In genomic region chrX:107000013-107000515, GRCh38 we compare ENCODE assay signal across 8 cellular contexts. TPM values are rescaled to one million over a fixed set of nuclear protein-coding genes. Genes with fewer than 3 reads are reported as not detected.
A peak's percentile ranks its signal among the peaks of the same experiment; 100 is the strongest.
DNase-seq lines count a peak whose midpoint lies in the region; ATAC-seq and TF ChIP-seq lines count a peak whose summit lies in the region.

MORC4 (minus strand) TSS chrX:107000212; CDS start chrX:106999969, 243 bp downstream.

- no peaks in the 10 kb centered on the region for H3K4me1 ChIP-seq in mesendoderm (ENCODE audit: control insufficient read depth, low read depth, low read length)

- no CpG with 5 or more reads among the region's 42 CpGs for WGBS in mesendoderm (ENCODE audit: extremely low coverage, insufficient coverage, low lambda C conversion rate)

- peak within 1 kb of the TSS; percentile 33 for H3K4me3 ChIP-seq in mesendoderm (ENCODE audit: low read length)

- H3K27me3 Mint-ChIP-seq in endothelial cell (ENCODE audit: unreplicated experiment): no peaks in the 10 kb centered on the region

- H3K56ac ChIP-seq in mesendoderm (ENCODE audit: low read length): peak within 1 kb of the TSS; percentile 74

- peak within 1 kb of the TSS; percentile 81 for H3K4me3 Mint-ChIP-seq in endothelial cell (ENCODE audit: unreplicated experiment)

- TF ChIP-seq CTCF in endothelial cell (IDR thresholded peaks at IDR 0.05; ENCODE audit: unreplicated experiment): no peak

- peak within 1 kb of the TSS; percentile 44 for H3K9ac ChIP-seq in mesendoderm (ENCODE audit: low read length)

- H3K79me2 ChIP-seq in mesendoderm (ENCODE audit: control insufficient read depth, insufficient read depth, low read length): no peaks in the 10 kb centered on the region

- H3K36me3 ChIP-seq in mesendoderm (ENCODE audit: control insufficient read depth, insufficient read depth, low read length): no peaks in the 10 kb centered on the region

- no peak within 1 kb of the TSS for H2BK15ac ChIP-seq in mesendoderm (replicated peaks; ENCODE audit: low read depth)

- in situ Hi-C loops in ACHN (cut with HindIII; ENCODE audit: low pct_ligation_motif_present, low pct_unique_long_range_greater_than_20kb, low sequenced_read_pairs): no loop called here

- peak within 1 kb of the TSS; percentile 62 for H3K4me2 ChIP-seq in mesendoderm (ENCODE audit: low read length)

- no peak within 1 kb of the TSS for H4K5ac ChIP-seq in mesendoderm (ENCODE audit: low read length)

- no peak within 1 kb of the TSS for H2BK120ac ChIP-seq in mesendoderm (ENCODE audit: low read depth, low read length)

- peak; percentile 68 for DNase-seq in ACHN
- DNase-seq in NCI-H748 (lab: John Stamatoyannopoulos, UW; ENCODE audit: unreplicated experiment): peak; percentile 90
- DNase-seq in activated CD8-positive, alpha-beta memory T cell treated with anti-CD3 and anti-CD28 coated beads, Interleukin-2, amount 50 U/mL, for 48 hours: peak; percentile 72
- DNase-seq in endothelial cell (ENCODE audit: low spot score): peak; percentile 56
- DNase-seq in mesendoderm: peak; percentile 92
- DNase-seq in stimulated activated CD8-positive, alpha-beta memory T cell treated with anti-CD3 and anti-CD28 coated beads, Interleukin-12 subunit alpha, Interleukin-12 subunit beta, amount 100 ng/mL, for 1 hour (ENCODE audit: low read depth): peak; percentile 31

- ATAC-seq in GM19035 (IDR thresholded peaks at IDR 0.05; ENCODE audit: unreplicated experiment) (peak; percentile 73), HG03442 (IDR thresholded peaks at IDR 0.05; ENCODE audit: unreplicated experiment) (peak; percentile 89)

- H3K9me3 Mint-ChIP-seq in endothelial cell (ENCODE audit: unreplicated experiment): no peaks in the 10 kb centered on the region

- no peak within 1 kb of the TSS for H3K27ac Mint-ChIP-seq in endothelial cell (ENCODE audit: unreplicated experiment)

- H3K79me1 ChIP-seq in mesendoderm (ENCODE audit: low read length): no peaks in the 10 kb centered on the region

- no peaks in the 10 kb centered on the region for H3K27me3 ChIP-seq in mesendoderm (ENCODE audit: insufficient read depth, low read length, poor library complexity)

- H4K8ac ChIP-seq in mesendoderm (ENCODE audit: low read depth, low read length): no peak within 1 kb of the TSS

- no peak within 1 kb of the TSS for H3K4ac ChIP-seq in mesendoderm (ENCODE audit: low read depth, low read length)

- no peak within 1 kb of the TSS for H3K27ac ChIP-seq in mesendoderm (ENCODE audit: low read depth, low read length)

- no peaks in the 10 kb centered on the region for H3K36me3 Mint-ChIP-seq in endothelial cell (ENCODE audit: low read depth, unreplicated experiment)

- H3K18ac ChIP-seq in mesendoderm (ENCODE audit: low read length): peak within 1 kb of the TSS; percentile 45

- no peak within 1 kb of the TSS for H2BK5ac ChIP-seq in mesendoderm (ENCODE audit: low read length)

- no peak within 1 kb of the TSS for H2AK5ac ChIP-seq in mesendoderm (ENCODE audit: low read length)

- no peak within 1 kb of the TSS for H3K23ac ChIP-seq in mesendoderm (ENCODE audit: low read length)

- H3K4me1 Mint-ChIP-seq in endothelial cell (ENCODE audit: unreplicated experiment): no peaks in the 10 kb centered on the region

RNA-seq across cellular contexts. Expression of gene MORC4, which starts in this region (rescaled TPM):
- 4.5 TPM for total RNA-seq in endothelial cell (ENCODE audit: unreplicated experiment)
- polyA plus RNA-seq in mesendoderm (2013, experiment 1 of 2): 2.4 TPM
- 2.2 TPM for polyA plus RNA-seq in mesendoderm (2013, experiment 2 of 2)

Comparison
In these comparisons a context has a peak if more than half of its experiments do, and no peak if none do; other contexts are left out.
1. DNase-seq: peak in every context shown above with its lines; median percentile 92 in mesendoderm; 90 in NCI-H748; 72 in activated CD8-positive, alpha-beta memory T cell treated with anti-CD3 and anti-CD28 coated beads, Interleukin-2, amount 50 U/mL, for 48 hours; 68 in ACHN; 56 in endothelial cell; 31 in stimulated activated CD8-positive, alpha-beta memory T cell treated with anti-CD3 and anti-CD28 coated beads, Interleukin-12 subunit alpha, Interleukin-12 subunit beta, amount 100 ng/mL, for 1 hour.